ENCODE assay signal across 1 cellular context in genomic region chr4:6576512-6576911, GRCh38.
TF ChIP-seq lines count a peak whose summit lies in the region.

No MANE protein-coding gene starts in this region.

TF ChIP-seq in GM12878, 131 proteins besides CTCF, POLR2A, EP300 and RAD21:
- TF ChIP-seq BCL3 (IDR thresholded peaks at IDR 0.05; ENCODE audit: borderline replicate concordance, insufficient read depth, low read depth, low read length, poor library complexity, severe bottlenecking) (no peak), SMAD1 (IDR thresholded peaks at IDR 0.05; ENCODE audit: low read depth, partially characterized antibody) (no peak), IKZF2 (IDR thresholded peaks at IDR 0.05) (no peak), SIN3A (IDR thresholded peaks at IDR 0.05; ENCODE audit: low read depth, low read length) (no peak), MXI1 (IDR thresholded peaks at IDR 0.05; ENCODE audit: low read depth, low read length) (no peak), HDAC6 (IDR thresholded peaks at IDR 0.05; ENCODE audit: unreplicated experiment) (no peak), FOS (IDR thresholded peaks at IDR 0.05; ENCODE audit: borderline replicate concordance, extremely low read depth, insufficient read length) (no peak), HDGF (IDR thresholded peaks at IDR 0.05) (no peak), NFIC (IDR thresholded peaks at IDR 0.05; ENCODE audit: low read depth, low read length) (no peak), ZNF274 (IDR thresholded peaks at IDR 0.05; ENCODE audit: insufficient read depth, insufficient read length) (no peak), TARDBP (IDR thresholded peaks at IDR 0.05; ENCODE audit: borderline replicate concordance) (no peak), EZH2 (IDR thresholded peaks at IDR 0.05; ENCODE audit: borderline replicate concordance, control insufficient read depth, low read depth, low read length) (no peak), MTA3 (IDR thresholded peaks at IDR 0.05; ENCODE audit: borderline replicate concordance, low read length) (no peak)
- TF ChIP-seq, protein P1, sequence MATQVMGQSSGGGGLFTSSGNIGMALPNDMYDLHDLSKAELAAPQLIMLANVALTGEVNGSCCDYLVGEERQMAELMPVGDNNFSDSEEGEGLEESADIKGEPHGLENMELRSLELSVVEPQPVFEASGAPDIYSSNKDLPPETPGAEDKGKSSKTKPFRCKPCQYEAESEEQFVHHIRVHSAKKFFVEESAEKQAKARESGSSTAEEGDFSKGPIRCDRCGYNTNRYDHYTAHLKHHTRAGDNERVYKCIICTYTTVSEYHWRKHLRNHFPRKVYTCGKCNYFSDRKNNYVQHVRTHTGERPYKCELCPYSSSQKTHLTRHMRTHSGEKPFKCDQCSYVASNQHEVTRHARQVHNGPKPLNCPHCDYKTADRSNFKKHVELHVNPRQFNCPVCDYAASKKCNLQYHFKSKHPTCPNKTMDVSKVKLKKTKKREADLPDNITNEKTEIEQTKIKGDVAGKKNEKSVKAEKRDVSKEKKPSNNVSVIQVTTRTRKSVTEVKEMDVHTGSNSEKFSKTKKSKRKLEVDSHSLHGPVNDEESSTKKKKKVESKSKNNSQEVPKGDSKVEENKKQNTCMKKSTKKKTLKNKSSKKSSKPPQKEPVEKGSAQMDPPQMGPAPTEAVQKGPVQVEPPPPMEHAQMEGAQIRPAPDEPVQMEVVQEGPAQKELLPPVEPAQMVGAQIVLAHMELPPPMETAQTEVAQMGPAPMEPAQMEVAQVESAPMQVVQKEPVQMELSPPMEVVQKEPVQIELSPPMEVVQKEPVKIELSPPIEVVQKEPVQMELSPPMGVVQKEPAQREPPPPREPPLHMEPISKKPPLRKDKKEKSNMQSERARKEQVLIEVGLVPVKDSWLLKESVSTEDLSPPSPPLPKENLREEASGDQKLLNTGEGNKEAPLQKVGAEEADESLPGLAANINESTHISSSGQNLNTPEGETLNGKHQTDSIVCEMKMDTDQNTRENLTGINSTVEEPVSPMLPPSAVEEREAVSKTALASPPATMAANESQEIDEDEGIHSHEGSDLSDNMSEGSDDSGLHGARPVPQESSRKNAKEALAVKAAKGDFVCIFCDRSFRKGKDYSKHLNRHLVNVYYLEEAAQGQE (IDR thresholded peaks at IDR 0.05; ENCODE audit: low read depth, low read length), result no peak
- TF ChIP-seq, protein P2, sequence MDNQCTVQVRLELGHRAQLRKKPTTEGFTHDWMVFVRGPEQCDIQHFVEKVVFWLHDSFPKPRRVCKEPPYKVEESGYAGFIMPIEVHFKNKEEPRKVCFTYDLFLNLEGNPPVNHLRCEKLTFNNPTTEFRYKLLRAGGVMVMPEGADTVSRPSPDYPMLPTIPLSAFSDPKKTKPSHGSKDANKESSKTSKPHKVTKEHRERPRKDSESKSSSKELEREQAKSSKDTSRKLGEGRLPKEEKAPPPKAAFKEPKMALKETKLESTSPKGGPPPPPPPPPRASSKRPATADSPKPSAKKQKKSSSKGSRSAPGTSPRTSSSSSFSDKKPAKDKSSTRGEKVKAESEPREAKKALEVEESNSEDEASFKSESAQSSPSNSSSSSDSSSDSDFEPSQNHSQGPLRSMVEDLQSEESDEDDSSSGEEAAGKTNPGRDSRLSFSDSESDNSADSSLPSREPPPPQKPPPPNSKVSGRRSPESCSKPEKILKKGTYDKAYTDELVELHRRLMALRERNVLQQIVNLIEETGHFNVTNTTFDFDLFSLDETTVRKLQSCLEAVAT (IDR thresholded peaks at IDR 0.05), result no peak
